In genomic region chr6:56690519-56691200, GRCh38 we compare ENCODE assay signal across 11 cellular contexts.
DNase-seq lines count a peak whose midpoint lies in the region; FAIRE-seq and TF ChIP-seq lines count a peak whose summit lies in the region.
"Had no signal": no experiment of that assay in that cellular context is flagged by ENCODE, and none has a peak within 500 bp of the region (broad histone marks: within the 10 kb centered on the region; RNA-seq: fewer than 3 reads in every experiment).

No MANE protein-coding gene starts in this region.

- H3K4me3 ChIP-seq in HFF-Myc (replicated peaks; ENCODE audit: low read depth, low read length) (peak overlapping the region; percentile 39), stomach smooth muscle (ENCODE audit: low read length in 2 of 2) (peak overlapping the region; percentile 44 to 68)

- no peak overlapping the region for H3K27ac Mint-ChIP-seq in activated naive CD4-positive, alpha-beta T cell treated with anti-CD3 and anti-CD28 coated beads, Interleukin-2, amount 10 ng/mL, durations not matched to agents 7 days and 5 days
- H3K27ac Mint-ChIP-seq: nephron had no signal

- H3K9me3 ChIP-seq in stomach smooth muscle (ENCODE audit: control insufficient read depth in 2 of 2, low read length in 2 of 2), result no peaks in the 10 kb centered on the region

- H3K36me3 ChIP-seq in stomach smooth muscle (ENCODE audit: control insufficient read depth in 2 of 2, insufficient read depth in 2 of 2, low read length in 2 of 2), result no peaks in the 10 kb centered on the region

- no peak overlapping the region for H3K9ac ChIP-seq in stomach smooth muscle (ENCODE audit: low read length in 2 of 2)

- no peaks in the 10 kb centered on the region for H3K4me1 Mint-ChIP-seq in activated naive CD4-positive, alpha-beta T cell treated with anti-CD3 and anti-CD28 coated beads, Interleukin-2, amount 10 ng/mL, durations not matched to agents 7 days and 5 days

- H3K27me3 ChIP-seq in stomach smooth muscle (ENCODE audit: control insufficient read depth in 1 of 2, insufficient read depth in 2 of 2, low read length in 2 of 2), result no peaks in the 10 kb centered on the region

- TF ChIP-seq CTCF in HFF-Myc (IDR thresholded peaks at IDR 0.05; ENCODE audit: low read depth, low read length, missing control alignments), result no peak

- CTCF ChIA-PET in activated naive CD4-positive, alpha-beta T cell treated with anti-CD3 and anti-CD28 coated beads, Interleukin-2, amount 10 ng/mL, durations not matched to agents 7 days and 5 days (lab: Charles Lee), result interaction anchor here (2.2 kb wide), 1 partner anchor 9 kb away, joined by 10 read pairs; no protein-coding TSS in a partner anchor

- DNase-seq in HFF-Myc (ENCODE audit: extremely low read depth, low read depth) (no peak), astrocyte of the hippocampus (ENCODE audit: low read depth, low spot score) (peak; percentile 59), C1 segment of cervical spinal cord (lab: John Stamatoyannopoulos, UW) (no peak), CD1c-positive myeloid dendritic cell (ENCODE audit: extremely low spot score) (no peak), NCI-H1048 (lab: John Stamatoyannopoulos, UW) (no peak)
- DNase-seq in activated naive CD4-positive, alpha-beta T cell treated with anti-CD3 and anti-CD28 coated beads, Interleukin-2, amount 10 ng/mL, durations not matched to agents 7 days and 5 days, result no peak
- DNase-seq: activated CD4-positive, alpha-beta T cell treated with anti-CD3 and anti-CD28 coated beads, Interleukin-2, amount 50 U/mL, for 4 hours had no signal

- no peak overlapping the region for H3K4me3 Mint-ChIP-seq in activated naive CD4-positive, alpha-beta T cell treated with anti-CD3 and anti-CD28 coated beads, Interleukin-2, amount 10 ng/mL, durations not matched to agents 7 days and 5 days
- H3K4me3 Mint-ChIP-seq: nephron had no signal

- H3K4me1 ChIP-seq in stomach smooth muscle (ENCODE audit: control insufficient read depth, insufficient read depth, low read length), result peaks cover 3% of the 10 kb centered on the region

- H3K36me3 Mint-ChIP-seq in activated naive CD4-positive, alpha-beta T cell treated with anti-CD3 and anti-CD28 coated beads, Interleukin-2, amount 10 ng/mL, durations not matched to agents 7 days and 5 days, result no peaks in the 10 kb centered on the region

- H3K27ac ChIP-seq in stomach smooth muscle (ENCODE audit: low read length), result no peak overlapping the region

- H3K9me3 Mint-ChIP-seq in activated naive CD4-positive, alpha-beta T cell treated with anti-CD3 and anti-CD28 coated beads, Interleukin-2, amount 10 ng/mL, durations not matched to agents 7 days and 5 days, result no peaks in the 10 kb centered on the region
- H3K9me3 Mint-ChIP-seq: nephron had no signal

- FAIRE-seq in islet of Langerhans (lab: Jason Lieb, UNC), result peak; percentile 93
- FAIRE-seq: H1 had no signal

- H3K27me3 Mint-ChIP-seq in activated naive CD4-positive, alpha-beta T cell treated with anti-CD3 and anti-CD28 coated beads, Interleukin-2, amount 10 ng/mL, durations not matched to agents 7 days and 5 days, result peaks cover 7% of the 10 kb centered on the region
